8 cellular contexts compared by ENCODE assay signal in genomic region chr11:74593463-74593862, GRCh38. TPM values are rescaled to one million over a fixed set of nuclear protein-coding genes. Genes with fewer than 3 reads are reported as not detected.
DNase-seq lines count a peak whose midpoint lies in the region; ATAC-seq and TF ChIP-seq lines count a peak whose summit lies in the region.

No MANE protein-coding gene starts in this region.

- H2AK9ac ChIP-seq in IMR-90 (replicated peaks; ENCODE audit: low read depth, low read length, poor library complexity) = no peak overlapping the region

- H3K4me2 ChIP-seq in IMR-90 (ENCODE audit: low read depth, low read length) = peak overlapping the region; percentile 91

- no peak overlapping the region for H3K18ac ChIP-seq in IMR-90 (ENCODE audit: low read depth, low read length)

- H3K4me1 ChIP-seq in A673 (ENCODE audit: insufficient read depth, low read length, poor library complexity, severe bottlenecking) = peaks cover 3% of the 10 kb centered on the region
- H3K4me1 ChIP-seq in IMR-90 (ENCODE audit: control insufficient read depth, insufficient read depth, low read length) = no peaks in the 10 kb centered on the region
- H3K4me1 ChIP-seq in mucosa of stomach (ENCODE audit: control insufficient read depth, insufficient read depth, low read length) = peaks cover 15% of the 10 kb centered on the region

- H3K14ac ChIP-seq in IMR-90 (replicated peaks; ENCODE audit: low read depth, low read length) = peak overlapping the region; percentile 90

- peak overlapping the region; percentile 93 for H3K27ac ChIP-seq in A673 (ENCODE audit: low read depth, low read length, poor library complexity, severe bottlenecking)
- H3K27ac ChIP-seq in IMR-90 (ENCODE audit: insufficient read depth, low read length) = no peak overlapping the region

- H2BK20ac ChIP-seq in IMR-90 (ENCODE audit: low read depth, low read length) = no peak overlapping the region

- peak overlapping the region; percentile 34 for H2BK5ac ChIP-seq in IMR-90 (ENCODE audit: low read depth, low read length, poor library complexity, severe bottlenecking)

- H3K4me1 Mint-ChIP-seq in central memory CD8-positive, alpha-beta T cell = peaks cover 28% of the 10 kb centered on the region

- in situ Hi-C loops in IMR-90 (cut with MboI; ENCODE audit: low sequenced_read_pairs) = no loop called here

- ATAC-seq in IMR-90 (ENCODE audit: low read depth) (no peak), HG02610 (IDR thresholded peaks at IDR 0.05; ENCODE audit: unreplicated experiment) (no peak)
- ATAC-seq in central memory CD8-positive, alpha-beta T cell (replicated peaks; ENCODE audit: extremely low read depth, poor library complexity, severe bottlenecking) = no peak

- peak overlapping the region in 1 of 2 experiments; percentile 71; a peak in 2 of 4 replicates for H4K8ac ChIP-seq in IMR-90 (ENCODE audit: low read depth in 2 of 2, low read length in 2 of 2)

- DNase-seq in A673 (ENCODE audit: low spot score) (no peak), IMR-90 (no peak), cortex of kidney (lab: John Stamatoyannopoulos, UW) (no peak), HT-29 (ENCODE audit: low spot score) (no peak)
- DNase-seq in central memory CD8-positive, alpha-beta T cell (ENCODE audit: low spot score in 2 of 2) = no peak
- no peak for DNase-seq in stimulated activated naive CD4-positive, alpha-beta T cell treated with Interleukin-2 at 50 U/mL for 16 hours (lab: John Stamatoyannopoulos, UW)

- H2BK120ac ChIP-seq in IMR-90 (ENCODE audit: low read depth, low read length) = 0 out of 2 replicates have a peak overlapping the region, but pooled peaks have one; percentile 14

- H3K9me1 ChIP-seq in IMR-90 (ENCODE audit: insufficient read depth, low read length) = no peaks in the 10 kb centered on the region

- dilution Hi-C loops in IMR-90 (cut with HindIII; ENCODE audit: low sequenced_read_pairs, unreplicated experiment) = no loop called here

- BruUV-seq in A673 (replicated peaks; lab: Mats Ljungman, UMichigan) (no TSS peak), IMR-90 (replicated peaks; lab: Mats Ljungman, UMichigan) (no TSS peak)

- H3K4me3 ChIP-seq in A673 (ENCODE audit: low read depth, low read length, poor library complexity, severe bottlenecking) (peak overlapping the region; percentile 76), IMR-90 (ENCODE audit: insufficient read depth, low read depth, low read length) (peak overlapping the region; percentile 65), mucosa of stomach (ENCODE audit: low read length) (peak overlapping the region; percentile 92)

- H3K9me3 ChIP-seq in A673 (ENCODE audit: low read depth, low read length, poor library complexity, severe bottlenecking) (no peaks in the 10 kb centered on the region), IMR-90 (ENCODE audit: control insufficient read depth, insufficient read depth, low read length) (no peaks in the 10 kb centered on the region), mucosa of stomach (ENCODE audit: control insufficient read depth, low read length) (no peaks in the 10 kb centered on the region)

- no CpG with 5 or more reads among the region's 1 CpG for WGBS in IMR-90 (ENCODE audit: extremely low coverage in 2 of 2, insufficient read length in 1 of 2), 2 experiments

- peak overlapping the region; percentile 66; the same call in 1 of the 2 replicates for H3K4ac ChIP-seq in IMR-90 (ENCODE audit: low read depth, low read length)

- no peak overlapping the region for H2AK5ac ChIP-seq in IMR-90 (ENCODE audit: low read depth, low read length)

- H3K27me3 ChIP-seq in A673 (replicated peaks; ENCODE audit: insufficient read depth, low read depth, low read length, poor library complexity) (no peaks in the 10 kb centered on the region), IMR-90 (ENCODE audit: control insufficient read depth, insufficient read depth, low read length) (no peaks in the 10 kb centered on the region; the same call in 1 of the 2 replicates), mucosa of stomach (ENCODE audit: control insufficient read depth, insufficient read depth, low read length) (no peaks in the 10 kb centered on the region)

- H2AFZ ChIP-seq in IMR-90 (replicated peaks; ENCODE audit: low read length, poor library complexity) = peak overlapping the region; percentile 94

- H3K36me3 ChIP-seq in A673 (ENCODE audit: insufficient read depth, low read length, poor library complexity, severe bottlenecking) (peaks cover 48% of the 10 kb centered on the region), IMR-90 (ENCODE audit: control insufficient read depth, insufficient read depth, low read length) (peaks cover 4% of the 10 kb centered on the region; the same call in 1 of the 2 replicates), mucosa of stomach (ENCODE audit: control insufficient read depth, insufficient read depth, low read length) (no peaks in the 10 kb centered on the region)

- peak overlapping the region; percentile 10; the same call in 1 of the 2 replicates for H4K5ac ChIP-seq in IMR-90 (ENCODE audit: low read depth, low read length)

- peaks cover 4% of the 10 kb centered on the region for H3K36me3 Mint-ChIP-seq in central memory CD8-positive, alpha-beta T cell (ENCODE audit: insufficient read depth)

- intact Hi-C loops in A673 (cut with micrococcal nuclease; ENCODE audit: unreplicated experiment) = no loop called here
- intact Hi-C loops in IMR-90 (cut with micrococcal nuclease) = loop anchor here (5.0 kb wide), 1 partner anchor 134 kb away; no protein-coding TSS in a partner anchor

- TF ChIP-seq RAD21 in IMR-90 (IDR thresholded peaks at IDR 0.05; ENCODE audit: low read length) = no peak

- POLR2A ChIA-PET in A673 (lab: Charles Lee; ENCODE audit: low non-redundant PET) (interaction anchor here (0.6 kb wide), 1 partner anchor 127 kb away, joined by 3 read pairs; no protein-coding TSS in a partner anchor), IMR-90 (lab: Charles Lee; ENCODE audit: unreplicated experiment) (no interaction called here)

- CTCF ChIA-PET in A673 (lab: Charles Lee) = interaction anchor here (0.5 kb wide), 1 partner anchor 655 kb away, joined by 3 read pairs; no protein-coding TSS in a partner anchor
- CTCF ChIA-PET in IMR-90 (lab: Yijun Ruan, JAX) = interaction anchor here (0.6 kb wide), 1 partner anchor 204 kb away, joined by 3 read pairs; no protein-coding TSS in a partner anchor

- peak overlapping the region; percentile 98 for H3K4me3 Mint-ChIP-seq in central memory CD8-positive, alpha-beta T cell

- peak overlapping the region; percentile 84; the same call in 1 of the 2 replicates for H3K56ac ChIP-seq in IMR-90 (ENCODE audit: extremely low read depth, insufficient read depth, low read length)

- H4K91ac ChIP-seq in IMR-90 (ENCODE audit: insufficient read depth, low read depth, low read length) = no peak overlapping the region

- no peak overlapping the region for H2BK15ac ChIP-seq in IMR-90 (ENCODE audit: low read depth, low read length)

- TF ChIP-seq CTCF in A673 (conservative IDR thresholded peaks at IDR 0.05; ENCODE audit: low read depth, low read length) = no peak
- TF ChIP-seq CTCF in IMR-90 (conservative IDR thresholded peaks at IDR 0.05; ENCODE audit: low read depth, low read length) = no peak

- H3K27me3 Mint-ChIP-seq in central memory CD8-positive, alpha-beta T cell = no peaks in the 10 kb centered on the region

- H3K9me3 Mint-ChIP-seq in central memory CD8-positive, alpha-beta T cell = no peaks in the 10 kb centered on the region

- H3K27ac Mint-ChIP-seq in central memory CD8-positive, alpha-beta T cell (ENCODE audit: low read depth) = peak overlapping the region; percentile 99

- H4K20me1 ChIP-seq in IMR-90 (ENCODE audit: insufficient read depth, low read length) = no peaks in the 10 kb centered on the region

- peak overlapping the region; percentile 70; the same call in 1 of the 2 replicates for H3K9ac ChIP-seq in IMR-90 (ENCODE audit: low read depth, low read length)
- peak overlapping the region; percentile 78 for H3K9ac ChIP-seq in mucosa of stomach (ENCODE audit: low read length)

- peaks cover 9 to 30% of the 10 kb centered on the region in 2 experiments; a peak in 3 of 4 replicates for H3K79me1 ChIP-seq in IMR-90 (ENCODE audit: low read depth in 1 of 2, low read length in 2 of 2)

- TF ChIP-seq POLR2A in IMR-90 (IDR thresholded peaks at IDR 0.05; ENCODE audit: low read depth, low read length) = no peak

- peak overlapping the region; percentile 96 for H3K23ac ChIP-seq in IMR-90 (ENCODE audit: low read depth, low read length)

TF ChIP-seq in IMR-90, 13 proteins besides CTCF, POLR2A, EP300 and RAD21 (continues in another document):
- TF ChIP-seq ELK1 (IDR thresholded peaks at IDR 0.05; ENCODE audit: borderline replicate concordance, low read depth, low read length) (no peak), USF2 (IDR thresholded peaks at IDR 0.05; ENCODE audit: low read depth, low read length) (no peak), MAFK (IDR thresholded peaks at IDR 0.05; ENCODE audit: low read depth, low read length) (no peak), FOS (IDR thresholded peaks at IDR 0.05; ENCODE audit: low read depth, low read length) (no peak), RCOR1 (IDR thresholded peaks at IDR 0.05; ENCODE audit: insufficient replicate concordance, low read length) (no peak), MXI1 (IDR thresholded peaks at IDR 0.05; ENCODE audit: borderline replicate concordance, low read depth, low read length) (no peak), CHD1 (IDR thresholded peaks at IDR 0.05; ENCODE audit: low read depth, low read length) (no peak), BHLHE40 (IDR thresholded peaks at IDR 0.05; ENCODE audit: low read depth, low read length) (no peak), NFE2L2 (IDR thresholded peaks at IDR 0.05; ENCODE audit: low read depth, low read length) (no peak)

RNA-seq across cellular contexts. Expression of gene POLD3, which starts 1.1 kb away (rescaled TPM):
- total RNA-seq in A673 (2021) = 68.3 and 76.5 TPM in 2 replicates
- 9.1 and 10.6 TPM in 2 replicates for total RNA-seq in IMR-90 (2012; rRNA removed)
- 8.2 and 9.2 TPM in 2 replicates for polyA plus RNA-seq in IMR-90 (2012; rRNA removed)
- polyA plus RNA-seq in IMR-90 (2012; cell fraction: cytosol; rRNA removed) = 2.0 and 2.2 TPM in 2 replicates
- polyA plus RNA-seq in IMR-90 (2012; cell fraction: nucleus; rRNA removed; ENCODE audit: low replicate concordance) = 2.6 and 12.8 TPM in 2 replicates
- 17.8 and 18.4 TPM in 2 replicates for total RNA-seq in HT-29 (2014; rRNA removed; shearing (Covaris generic))
